ENCODE assay signal across 10 cellular contexts in the genomic region with DNA sequence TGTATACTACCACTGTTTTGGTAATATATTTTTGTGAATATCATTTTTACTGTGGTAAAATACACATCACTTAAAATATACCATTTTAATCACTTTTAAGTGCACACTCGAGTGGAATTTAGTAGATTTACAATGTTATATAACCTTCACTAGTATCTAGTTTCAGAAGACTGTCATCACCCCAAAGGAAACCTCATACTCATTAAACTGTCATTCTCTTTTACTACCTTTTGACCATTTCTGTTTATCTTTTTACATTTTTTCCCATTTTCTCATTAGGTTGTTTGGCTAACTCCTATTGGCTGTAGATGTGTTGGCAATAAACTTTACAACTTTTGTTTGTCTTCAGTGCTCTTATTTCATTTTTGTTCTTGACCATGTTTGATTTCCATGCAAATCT.
"Had no signal": no experiment of that assay in that cellular context is flagged by ENCODE, and none has a peak within 500 bp of the region (broad histone marks: within the 10 kb centered on the region; RNA-seq: fewer than 3 reads in every experiment).

No MANE protein-coding gene starts in this region.

- H3K4me1 ChIP-seq: HAP-1 had no signal

- ATAC-seq: HCT116, HepG2 had no signal

- H3K4me2 ChIP-seq: KMS-11 had no signal

- H3K27ac ChIP-seq: GM23248, HL-60, KMS-11 had no signal

- H3K9me3 ChIP-seq: HAP-1 had no signal

- H3K4me3 ChIP-seq: GM23248, HAP-1 had no signal

- H3K36me3 ChIP-seq: HAP-1 had no signal

- H2AFZ ChIP-seq: GM23248 had no signal

- DNase-seq: GM23248, GOT3, H7, HFFc6, KBM-7 had no signal

- FAIRE-seq: HepG2 had no signal

- H3K9ac ChIP-seq: GM23248, KMS-11 had no signal
